ENCODE assay signal across 17 cellular contexts in the genomic region with DNA sequence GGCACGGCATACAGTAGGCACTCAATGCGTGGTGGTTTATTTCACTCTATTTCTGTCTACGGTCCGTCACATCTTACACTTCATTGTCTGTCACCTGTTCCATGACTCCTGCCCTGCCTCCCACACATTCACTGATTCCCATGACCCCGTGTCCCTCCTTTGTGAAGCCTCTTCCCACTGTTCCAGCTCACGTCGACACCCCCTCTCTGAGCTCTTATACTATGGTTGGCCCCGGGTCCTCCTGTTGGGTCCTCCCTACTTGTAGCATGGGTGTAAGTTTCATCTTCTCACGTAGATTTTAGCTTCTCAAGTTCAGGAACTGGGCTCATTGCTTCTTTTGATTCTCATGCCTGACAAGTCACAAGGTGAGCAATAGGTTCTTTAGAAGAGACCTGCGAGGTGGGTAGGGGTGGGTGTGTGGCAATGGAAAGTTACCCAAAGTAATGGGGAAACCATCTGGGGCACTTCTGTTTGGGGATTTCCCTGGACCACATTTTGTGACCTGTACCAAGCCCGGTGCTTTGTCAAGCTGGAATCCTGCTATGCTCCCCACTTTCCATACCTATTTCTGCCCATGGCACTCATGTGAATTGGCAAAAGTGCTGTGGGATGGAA. TPM values are rescaled to one million over a fixed set of nuclear protein-coding genes. Genes with fewer than 3 reads are reported as not detected.
DNase-seq lines count a peak whose midpoint lies in the region; ATAC-seq and TF ChIP-seq lines count a peak whose summit lies in the region.
"Had no signal": no experiment of that assay in that cellular context is flagged by ENCODE, and none has a peak within 500 bp of the region (broad histone marks: within the 10 kb centered on the region; RNA-seq: fewer than 3 reads in every experiment).

No MANE protein-coding gene starts in this region.

- H3K27me3 ChIP-seq in heart left ventricle, result no peaks in the 10 kb centered on the region
- H3K27me3 ChIP-seq: breast epithelium, vagina had no signal

- no peaks in the 10 kb centered on the region for H3K36me3 ChIP-seq in heart left ventricle
- H3K36me3 ChIP-seq: breast epithelium, vagina had no signal

- H3K4me3 Mint-ChIP-seq in activated naive CD4-positive, alpha-beta T cell treated with anti-CD3 and anti-CD28 coated beads for 36 hours, result no peak overlapping the region
- peak overlapping the region; percentile 68 to 72 for H3K4me3 Mint-ChIP-seq in activated T-cell treated with anti-CD3 and anti-CD28 coated beads, Interleukin-2, amount 50 U/mL, for 72 hours
- peak overlapping the region in 4 of 10 donors; percentile 1 to 64 (median 26) for H3K4me3 Mint-ChIP-seq in naive thymus-derived CD8-positive, alpha-beta T cell

- peaks cover 0 to 23% (median 0%) of the 10 kb centered on the region in 12 donors for H3K4me1 ChIP-seq in heart left ventricle
- H3K4me1 ChIP-seq: breast epithelium, vagina had no signal

- no peaks in the 10 kb centered on the region for H3K36me3 Mint-ChIP-seq in activated naive CD4-positive, alpha-beta T cell treated with anti-CD3 and anti-CD28 coated beads for 36 hours (ENCODE audit: low read depth)
- H3K36me3 Mint-ChIP-seq in activated T-cell treated with anti-CD3 and anti-CD28 coated beads, Interleukin-2, amount 50 U/mL, for 72 hours (ENCODE audit: insufficient read depth in 2 of 2), result peaks cover 0 to 2% of the 10 kb centered on the region in 2 donors
- H3K36me3 Mint-ChIP-seq in naive thymus-derived CD8-positive, alpha-beta T cell, result no peaks in the 10 kb centered on the region

- no peaks in the 10 kb centered on the region for H3K9me3 Mint-ChIP-seq in activated naive CD4-positive, alpha-beta T cell treated with anti-CD3 and anti-CD28 coated beads for 36 hours
- H3K9me3 Mint-ChIP-seq in activated T-cell treated with anti-CD3 and anti-CD28 coated beads, Interleukin-2, amount 50 U/mL, for 72 hours, result no peaks in the 10 kb centered on the region
- H3K9me3 Mint-ChIP-seq in naive thymus-derived CD8-positive, alpha-beta T cell, result no peaks in the 10 kb centered on the region

- H3K27ac ChIP-seq in heart left ventricle, result no peak overlapping the region
- H3K27ac ChIP-seq: breast epithelium, vagina had no signal

- TF ChIP-seq CTCF in foreskin fibroblast (IDR thresholded peaks at IDR 0.05; ENCODE audit: low read depth, low read length) (no peak), heart left ventricle (IDR thresholded peaks at IDR 0.05) (no peak)

- CTCF ChIA-PET in activated naive CD4-positive, alpha-beta T cell treated with anti-CD3 and anti-CD28 coated beads for 36 hours (lab: Charles Lee), result interaction anchor here (0.6 to 2.3 kb wide), 4 partner anchors 11 to 118 kb away, joined by 4 to 11 read pairs (median 6); no protein-coding TSS in a partner anchor

- H3K4me3 ChIP-seq in foreskin fibroblast (ENCODE audit: low read depth in 1 of 2, low read length in 2 of 2), result no peak overlapping the region
- H3K4me3 ChIP-seq in heart left ventricle, result no peak overlapping the region
- H3K4me3 ChIP-seq: breast epithelium, smooth muscle cell, vagina had no signal

- intact Hi-C loops in activated naive CD4-positive, alpha-beta T cell treated with anti-CD3 and anti-CD28 coated beads for 36 hours (cut with micrococcal nuclease), result no loop called here
- intact Hi-C loops in heart left ventricle (cut with DNase I), result no loop called here

- no peaks in the 10 kb centered on the region for H3K9me3 ChIP-seq in heart left ventricle
- H3K9me3 ChIP-seq: breast epithelium, vagina had no signal

- DNase-seq in activated naive CD4-positive, alpha-beta T cell treated with anti-CD3 and anti-CD28 coated beads for 36 hours, result peak; percentile 60
- no peak for DNase-seq in activated naive CD4-positive, alpha-beta T cell (lab: John Stamatoyannopoulos, UW)
- DNase-seq in activated T-cell treated with anti-CD3 and anti-CD28 coated beads, Interleukin-2, amount 50 U/mL, for 72 hours, result peak; percentile 55 to 68
- DNase-seq in naive thymus-derived CD8-positive, alpha-beta T cell, result no peak
- DNase-seq in stimulated activated naive CD8-positive, alpha-beta T cell treated with anti-CD3 and anti-CD28 coated beads, Interleukin-15, Interleukin-2, amounts not matched to agents 100 U/mL and 50 U/mL, for 24 hours, result peak; percentile 58
- no peak for DNase-seq in foreskin fibroblast
- no peak for DNase-seq in heart left ventricle
- DNase-seq: activated gamma-delta T cell; effector CD4-positive, alpha-beta T cell; left colon; NCI-H1694; NCI-H524 had no signal

- ATAC-seq in activated T-cell treated with anti-CD3 and anti-CD28 coated beads, Interleukin-2, amount 50 U/mL, for 72 hours (replicated peaks in 1 of 2), result peak; percentile 57 to 63
- ATAC-seq in naive thymus-derived CD8-positive, alpha-beta T cell, result peak; percentile 26 to 33
- ATAC-seq in stimulated activated naive CD8-positive, alpha-beta T cell treated with anti-CD3 and anti-CD28 coated beads, Interleukin-15, Interleukin-2, amounts not matched to agents 100 U/mL and 50 U/mL, for 24 hours, result peak; percentile 58
- ATAC-seq in heart left ventricle (no peak), HG03196 (IDR thresholded peaks at IDR 0.05; ENCODE audit: unreplicated experiment) (no peak)
- ATAC-seq: left colon, Panc1 had no signal

- WGBS in heart left ventricle, 4 donors, result 89 to 93% (median 91%) methylated on average over 11 of the region's 11 CpGs

- POLR2A ChIA-PET in naive thymus-derived CD8-positive, alpha-beta T cell (lab: Charles Lee), result interaction anchor here (1.1 to 2.0 kb wide), 4 partner anchors 9 to 60 kb away, joined by 3 to 8 read pairs (median 4); no protein-coding TSS in a partner anchor

- peaks cover 39% of the 10 kb centered on the region for H3K4me1 Mint-ChIP-seq in activated naive CD4-positive, alpha-beta T cell treated with anti-CD3 and anti-CD28 coated beads for 36 hours (ENCODE audit: low read depth)
- peaks cover 90% of the 10 kb centered on the region for H3K4me1 Mint-ChIP-seq in activated T-cell treated with anti-CD3 and anti-CD28 coated beads, Interleukin-2, amount 50 U/mL, for 72 hours (ENCODE audit: low read depth)
- H3K4me1 Mint-ChIP-seq in naive thymus-derived CD8-positive, alpha-beta T cell, result peaks cover 20 to 67% (median 60%) of the 10 kb centered on the region in 4 donors

- peak overlapping the region; percentile 40 for H3K27ac Mint-ChIP-seq in activated naive CD4-positive, alpha-beta T cell treated with anti-CD3 and anti-CD28 coated beads for 36 hours
- H3K27ac Mint-ChIP-seq in activated T-cell treated with anti-CD3 and anti-CD28 coated beads, Interleukin-2, amount 50 U/mL, for 72 hours, result peak overlapping the region; percentile 85
- H3K27ac Mint-ChIP-seq in naive thymus-derived CD8-positive, alpha-beta T cell, result peak overlapping the region in 8 of 10 donors; percentile 39 to 85 (median 66)

- TF ChIP-seq POLR2A in heart left ventricle (IDR thresholded peaks at IDR 0.05), result no peak

- peaks cover 6% of the 10 kb centered on the region for H3K27me3 Mint-ChIP-seq in activated naive CD4-positive, alpha-beta T cell treated with anti-CD3 and anti-CD28 coated beads for 36 hours (ENCODE audit: low read depth)
- H3K27me3 Mint-ChIP-seq in activated T-cell treated with anti-CD3 and anti-CD28 coated beads, Interleukin-2, amount 50 U/mL, for 72 hours (ENCODE audit: low read depth), result peaks cover 22% of the 10 kb centered on the region
- H3K27me3 Mint-ChIP-seq in naive thymus-derived CD8-positive, alpha-beta T cell, result no peaks in the 10 kb centered on the region

RNA-seq across cellular contexts. Expression of a gene that starts 22.1 kb away (rescaled TPM):
- not detected for total RNA-seq in activated naive CD4-positive, alpha-beta T cell treated with anti-CD3 and anti-CD28 coated beads for 36 hours
- 1 to 10 TPM in 1 of 2 donors, under 1 TPM in 1; 0.77 to 2.3 TPM for total RNA-seq in activated T-cell treated with anti-CD3 and anti-CD28 coated beads, Interleukin-2, amount 50 U/mL, for 72 hours
- not detected for total RNA-seq in naive thymus-derived CD8-positive, alpha-beta T cell
- polyA plus RNA-seq in naive thymus-derived CD8-positive, alpha-beta T cell, result not detected
- 1 to 10 TPM in 3 of 9 donors, under 1 TPM in 5, not detected in 1; 0.50 to 5.0 (median 0.88) TPM for total RNA-seq in heart left ventricle
- 1 to 10 TPM in 1 of 2 donors, under 1 TPM in 1; 0.27 to 1.0 TPM for polyA plus RNA-seq in heart left ventricle

RNA-seq across cellular contexts. Expression of a gene that starts 23.8 kb away (rescaled TPM):
- total RNA-seq in activated naive CD4-positive, alpha-beta T cell treated with anti-CD3 and anti-CD28 coated beads for 36 hours, result not detected
- total RNA-seq in activated T-cell treated with anti-CD3 and anti-CD28 coated beads, Interleukin-2, amount 50 U/mL, for 72 hours, result not detected
- not detected for total RNA-seq in naive thymus-derived CD8-positive, alpha-beta T cell
- not detected for polyA plus RNA-seq in naive thymus-derived CD8-positive, alpha-beta T cell
- not detected for total RNA-seq in heart left ventricle
- polyA plus RNA-seq in heart left ventricle, result not detected
- total RNA-seq: breast epithelium, left colon, smooth muscle cell, vagina had no signal

Comparison
In these comparisons a context has a peak if more than half of its experiments do, and no peak if none do; other contexts are left out.
1. DNase-seq: peak in activated naive CD4-positive, alpha-beta T cell treated with anti-CD3 and anti-CD28 coated beads for 36 hours (single experiment), activated T-cell treated with anti-CD3 and anti-CD28 coated beads, Interleukin-2, amount 50 U/mL, for 72 hours (2 of 2) and stimulated activated naive CD8-positive, alpha-beta T cell treated with anti-CD3 and anti-CD28 coated beads, Interleukin-15, Interleukin-2, amounts not matched to agents 100 U/mL and 50 U/mL, for 24 hours (single experiment); none in activated naive CD4-positive, alpha-beta T cell (0 of 4), naive thymus-derived CD8-positive, alpha-beta T cell (0 of 10), foreskin fibroblast (0 of 2) and heart left ventricle (0 of 5).
2. ATAC-seq: peak in activated T-cell treated with anti-CD3 and anti-CD28 coated beads, Interleukin-2, amount 50 U/mL, for 72 hours (2 of 2), naive thymus-derived CD8-positive, alpha-beta T cell (2 of 2) and stimulated activated naive CD8-positive, alpha-beta T cell treated with anti-CD3 and anti-CD28 coated beads, Interleukin-15, Interleukin-2, amounts not matched to agents 100 U/mL and 50 U/mL, for 24 hours (single experiment); none in heart left ventricle (0 of 4) and HG03196 (single experiment).
3. Peak in every context shown above with its lines, with median percentiles within 50 percentile points of each other: H3K27ac Mint-ChIP-seq.